ENCODE assay signal across 10 cellular contexts in the genomic region with DNA sequence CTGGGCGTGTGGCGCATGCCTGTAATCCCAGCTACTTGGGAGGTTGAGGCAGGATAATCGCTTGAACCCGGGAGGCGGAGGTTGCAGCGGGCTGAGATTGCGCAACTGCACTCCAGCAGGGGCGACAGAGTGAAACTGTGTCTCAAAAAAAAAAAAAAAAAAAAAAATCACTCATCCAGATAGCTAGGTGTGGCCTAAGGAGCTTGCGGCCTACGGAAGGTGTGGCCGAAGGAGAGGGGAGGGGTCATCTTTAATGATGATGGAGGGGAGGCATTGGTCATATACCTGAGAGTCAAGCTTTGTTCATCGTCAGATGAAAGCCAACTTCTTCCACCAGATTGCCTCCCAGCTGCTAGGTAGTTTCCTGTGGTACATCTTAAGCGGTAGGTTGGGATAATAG. TPM values are rescaled to one million over a fixed set of nuclear protein-coding genes. Genes with fewer than 3 reads are reported as not detected.
DNase-seq lines count a peak whose midpoint lies in the region; ATAC-seq and TF ChIP-seq lines count a peak whose summit lies in the region.
"Had no signal": no experiment of that assay in that cellular context is flagged by ENCODE, and none has a peak within 500 bp of the region (broad histone marks: within the 10 kb centered on the region; RNA-seq: fewer than 3 reads in every experiment).

No MANE protein-coding gene starts in this region.

- peaks cover 36% of the 10 kb centered on the region for H4K20me1 ChIP-seq in PC-3 (ENCODE audit: low read length)

- H3K27me3 Mint-ChIP-seq in activated CD4-positive, alpha-beta T cell treated with anti-CD3 and anti-CD28 coated beads, Interleukin-2, amount 10 ng/mL, durations not matched to agents 7 days and 5 days, result peaks cover 8% of the 10 kb centered on the region
- peaks cover 7% of the 10 kb centered on the region for H3K27me3 Mint-ChIP-seq in activated CD4-positive, alpha-beta T cell treated with anti-CD3 and anti-CD28 coated beads, Interleukin-2, amount 10 ng/mL, durations not matched to agents 24 days and 14 days

- peaks cover 42% of the 10 kb centered on the region for H3K79me2 ChIP-seq in PC-3 (ENCODE audit: low read length)

- CTCF ChIA-PET in activated CD4-positive, alpha-beta T cell treated with anti-CD3 and anti-CD28 coated beads, Interleukin-2, amount 10 ng/mL, durations not matched to agents 7 days and 5 days (lab: Charles Lee), result interaction anchor here (0.6 to 4.7 kb wide), 20 partner anchors 9 to 227 kb away, joined by 3 to 65 read pairs (median 6); a partner anchor contains a TSS
- CTCF ChIA-PET in PC-3 (lab: Charles Lee), result interaction anchor here (0.6 to 3.8 kb wide), 9 partner anchors 9 to 344 kb away, joined by 3 to 29 read pairs (median 5); a partner anchor contains a TSS

- ATAC-seq in PC-3 (no peak), HG02642 (IDR thresholded peaks at IDR 0.05; ENCODE audit: poor library complexity, unreplicated experiment) (no peak), GM18517 (IDR thresholded peaks at IDR 0.05; ENCODE audit: unreplicated experiment) (no peak)

- peak overlapping the region; percentile 27; the same call in 1 of the 2 replicates for H3K4me2 ChIP-seq in PC-3 (ENCODE audit: low read length)

- H3K9me3 ChIP-seq in PC-3 (ENCODE audit: low read length) (no peaks in the 10 kb centered on the region), thyroid gland (no peaks in the 10 kb centered on the region)
- H3K9me3 ChIP-seq: A549, upper lobe of left lung had no signal

- no peak for TF ChIP-seq POLR2A in thyroid gland (IDR thresholded peaks at IDR 0.05)

- peak overlapping the region; percentile 96 for H3K4me3 Mint-ChIP-seq in activated CD4-positive, alpha-beta T cell treated with anti-CD3 and anti-CD28 coated beads, Interleukin-2, amount 10 ng/mL, durations not matched to agents 7 days and 5 days
- no peak overlapping the region for H3K4me3 Mint-ChIP-seq in activated CD4-positive, alpha-beta T cell treated with anti-CD3 and anti-CD28 coated beads, Interleukin-2, amount 10 ng/mL, durations not matched to agents 24 days and 14 days

- H3K36me3 ChIP-seq in PC-3 (ENCODE audit: low read depth, low read length) (peaks cover 18% of the 10 kb centered on the region; the same call in 1 of the 2 replicates), thyroid gland (no peaks in the 10 kb centered on the region)

- H3K4me1 Mint-ChIP-seq in activated CD4-positive, alpha-beta T cell treated with anti-CD3 and anti-CD28 coated beads, Interleukin-2, amount 10 ng/mL, durations not matched to agents 7 days and 5 days, result peaks cover 55% of the 10 kb centered on the region
- peaks cover 46% of the 10 kb centered on the region for H3K4me1 Mint-ChIP-seq in activated CD4-positive, alpha-beta T cell treated with anti-CD3 and anti-CD28 coated beads, Interleukin-2, amount 10 ng/mL, durations not matched to agents 24 days and 14 days

- H3K9ac ChIP-seq in PC-3 (ENCODE audit: low read length), result no peak overlapping the region

- H3K9me3 Mint-ChIP-seq in activated CD4-positive, alpha-beta T cell treated with anti-CD3 and anti-CD28 coated beads, Interleukin-2, amount 10 ng/mL, durations not matched to agents 7 days and 5 days, result no peaks in the 10 kb centered on the region
- peaks cover 4% of the 10 kb centered on the region for H3K9me3 Mint-ChIP-seq in activated CD4-positive, alpha-beta T cell treated with anti-CD3 and anti-CD28 coated beads, Interleukin-2, amount 10 ng/mL, durations not matched to agents 24 days and 14 days

- H3K27ac ChIP-seq in PC-3 (ENCODE audit: low read length) (peak overlapping the region; percentile 16), thyroid gland (peak overlapping the region in 1 of 3 donors; percentile 35)
- H3K27ac ChIP-seq: A549 had no signal

- TF ChIP-seq CTCF in PC-3 (conservative IDR thresholded peaks at IDR 0.05; ENCODE audit: low read depth, low read length) (no peak), thyroid gland (IDR thresholded peaks at IDR 0.05) (no peak)

- peaks cover 32% of the 10 kb centered on the region for H3K36me3 Mint-ChIP-seq in activated CD4-positive, alpha-beta T cell treated with anti-CD3 and anti-CD28 coated beads, Interleukin-2, amount 10 ng/mL, durations not matched to agents 7 days and 5 days (ENCODE audit: low read depth)
- peaks cover 23% of the 10 kb centered on the region for H3K36me3 Mint-ChIP-seq in activated CD4-positive, alpha-beta T cell treated with anti-CD3 and anti-CD28 coated beads, Interleukin-2, amount 10 ng/mL, durations not matched to agents 24 days and 14 days (ENCODE audit: low read depth)

- no peak overlapping the region for H3K27ac Mint-ChIP-seq in activated CD4-positive, alpha-beta T cell treated with anti-CD3 and anti-CD28 coated beads, Interleukin-2, amount 10 ng/mL, durations not matched to agents 7 days and 5 days
- no peak overlapping the region for H3K27ac Mint-ChIP-seq in activated CD4-positive, alpha-beta T cell treated with anti-CD3 and anti-CD28 coated beads, Interleukin-2, amount 10 ng/mL, durations not matched to agents 24 days and 14 days

- H2AFZ ChIP-seq in PC-3 (ENCODE audit: low read length), result no peak overlapping the region

- no peak overlapping the region for H3K4me3 ChIP-seq in PC-3 (ENCODE audit: low read length)
- H3K4me3 ChIP-seq in thyroid gland (replicated peaks in 1 of 3), result no peak overlapping the region
- H3K4me3 ChIP-seq: A549 had no signal

- BruUV-seq in PC-3 (replicated peaks; lab: Mats Ljungman, UMichigan), result no TSS peak

- intact Hi-C loops in activated CD4-positive, alpha-beta T cell treated with anti-CD3 and anti-CD28 coated beads, Interleukin-2, amount 10 ng/mL, durations not matched to agents 24 days and 14 days (cut with micrococcal nuclease), result no loop called here
- intact Hi-C loops in PC-3 (cut with micrococcal nuclease) (no loop called here), thyroid gland (cut with DNase I) (loop anchor here (5.0 kb wide), 1 partner anchor 71 kb away; no protein-coding TSS in a partner anchor)

- DNase-seq in activated CD4-positive, alpha-beta T cell treated with anti-CD3 and anti-CD28 coated beads, Interleukin-2, amount 10 ng/mL, durations not matched to agents 7 days and 5 days, result no peak
- no peak for DNase-seq in activated CD4-positive, alpha-beta T cell treated with anti-CD3 and anti-CD28 coated beads, Interleukin-2, amount 10 ng/mL, durations not matched to agents 24 days and 14 days
- DNase-seq in PC-3 (no peak), iPS-NIHi11 (ENCODE audit: low spot score) (peak; percentile 40), thyroid gland (peak; percentile 51 to 58), SHP77 treated with DMSO at 0.1 percent for 48 hours (lab: John Stamatoyannopoulos, UW) (no peak)

- POLR2A ChIA-PET in activated CD4-positive, alpha-beta T cell treated with anti-CD3 and anti-CD28 coated beads, Interleukin-2, amount 10 ng/mL, durations not matched to agents 7 days and 5 days (lab: Charles Lee), result interaction anchor here (1.1 kb wide), 1 partner anchor 27 kb away, joined by 3 read pairs; no protein-coding TSS in a partner anchor
- POLR2A ChIA-PET in PC-3 (lab: Charles Lee; ENCODE audit: unreplicated experiment), result interaction anchor here (0.6 to 0.7 kb wide), 4 partner anchors 49 to 131 kb away, joined by 3 to 6 read pairs (median 3); no protein-coding TSS in a partner anchor

- H3K4me1 ChIP-seq in PC-3 (ENCODE audit: insufficient read depth, low read length) (peaks cover 32% of the 10 kb centered on the region), thyroid gland (peaks cover 30 to 35% of the 10 kb centered on the region in 2 donors)

- H3K9me2 ChIP-seq in PC-3 (replicated peaks; ENCODE audit: low read length), result no peaks in the 10 kb centered on the region

- no peaks in the 10 kb centered on the region for H3F3A ChIP-seq in PC-3 (ENCODE audit: low read length, unreplicated experiment)

- WGBS in thyroid gland, 2 donors, result 58 to 67% methylated on average over 13 of the region's 13 CpGs

- no peaks in the 10 kb centered on the region for H3K27me3 ChIP-seq in PC-3 (ENCODE audit: low read length)
- no peaks in the 10 kb centered on the region for H3K27me3 ChIP-seq in thyroid gland
- H3K27me3 ChIP-seq: upper lobe of left lung had no signal

RNA-seq across cellular contexts. Expression of a gene that starts 0.8 kb away (rescaled TPM):
- total RNA-seq in activated CD4-positive, alpha-beta T cell treated with anti-CD3 and anti-CD28 coated beads, Interleukin-2, amount 10 ng/mL, durations not matched to agents 7 days and 5 days, result 10 to 100 TPM; 24.4 to 25.8 TPM
- total RNA-seq in activated CD4-positive, alpha-beta T cell treated with anti-CD3 and anti-CD28 coated beads, Interleukin-2, amount 10 ng/mL, durations not matched to agents 24 days and 14 days, result 19.0 TPM in 2 replicates
- total RNA-seq in PC-3 (2014; rRNA removed), result 24.5 and 26.2 TPM in 2 replicates
- total RNA-seq in thyroid gland, result 10 to 100 TPM; 17.3 to 40.3 (median 35.9) TPM

RNA-seq across cellular contexts. Expression of a gene that starts 43.9 kb away (rescaled TPM):
- total RNA-seq in activated CD4-positive, alpha-beta T cell treated with anti-CD3 and anti-CD28 coated beads, Interleukin-2, amount 10 ng/mL, durations not matched to agents 7 days and 5 days, result 100 to 1,000 TPM; 186 to 219 TPM
- 103 and 113 TPM in 2 replicates for total RNA-seq in activated CD4-positive, alpha-beta T cell treated with anti-CD3 and anti-CD28 coated beads, Interleukin-2, amount 10 ng/mL, durations not matched to agents 24 days and 14 days
- total RNA-seq in PC-3 (2014; rRNA removed), result 37.3 and 42.8 TPM in 2 replicates
- total RNA-seq in thyroid gland, result 1 to 10 TPM; 5.2 to 9.3 (median 6.0) TPM

Comparison
In these comparisons a context has a peak if more than half of its experiments do, and no peak if none do; other contexts are left out.
1. DNase-seq: peak in iPS-NIHi11 (single experiment) and thyroid gland (2 of 2); none in activated CD4-positive, alpha-beta T cell treated with anti-CD3 and anti-CD28 coated beads, Interleukin-2, amount 10 ng/mL, durations not matched to agents 7 days and 5 days (single experiment), activated CD4-positive, alpha-beta T cell treated with anti-CD3 and anti-CD28 coated beads, Interleukin-2, amount 10 ng/mL, durations not matched to agents 24 days and 14 days (single experiment), PC-3 (single experiment) and SHP77 treated with DMSO at 0.1 percent for 48 hours (single experiment).